Comparison of ENCODE assay signal across 4 cellular contexts in genomic region chr19:22994957-22995356, GRCh38. TPM values are rescaled to one million over a fixed set of nuclear protein-coding genes. Genes with fewer than 3 reads are reported as not detected.
"Had no signal": no experiment of that assay in that cellular context is flagged by ENCODE, and none has a peak within 500 bp of the region (broad histone marks: within the 10 kb centered on the region; RNA-seq: fewer than 3 reads in every experiment).

No MANE protein-coding gene starts in this region.

RNA-seq across cellular contexts. Expression of gene ZNF728, which starts 8.0 kb away (rescaled TPM):
- total RNA-seq: LHCN-M2, M059J, MCF 10A, NCI-H460 had no signal
